ENCODE assay signal across 1 cellular context in genomic region chr3:105387122-105387751, GRCh38.
A peak's percentile ranks its signal among the peaks of the same experiment; 100 is the strongest.
TF ChIP-seq lines count a peak whose summit lies in the region.

No MANE protein-coding gene starts in this region.

TF ChIP-seq in HepG2, 621 proteins besides CTCF, POLR2A, EP300 and RAD21 (continued from another document):
- TF ChIP-seq ZBTB25 (CRISPR knock-in tag; IDR thresholded peaks at IDR 0.05) (peak; percentile 47; the same call in 1 of the 2 replicates), ZBTB3 (CRISPR knock-in tag; IDR thresholded peaks at IDR 0.05; ENCODE audit: borderline replicate concordance, low read depth) (no peak), SIX4 (CRISPR knock-in tag; IDR thresholded peaks at IDR 0.05) (peak; percentile 65), GATAD2A (CRISPR knock-in tag; IDR thresholded peaks at IDR 0.05) (peak; percentile 99), ZBTB2 (CRISPR knock-in tag; IDR thresholded peaks at IDR 0.05; ENCODE audit: low read depth) (0 out of 2 replicates have a peak, but pooled peaks have one; percentile 38), ASH2L (IDR thresholded peaks at IDR 0.05; ENCODE audit: insufficient read length, low read depth, low read length) (peak; percentile 77), KLF6 (CRISPR knock-in tag; IDR thresholded peaks at IDR 0.05) (peak; percentile 78; the same call in 1 of the 2 replicates), ZNF678 (CRISPR knock-in tag; IDR thresholded peaks at IDR 0.05) (no peak), SOX5 (CRISPR knock-in tag; IDR thresholded peaks at IDR 0.05; ENCODE audit: borderline replicate concordance) (peak; percentile 99), SMYD3 (CRISPR knock-in tag; IDR thresholded peaks at IDR 0.05) (peak; percentile 86; the same call in 1 of the 2 replicates), ZNF772 (CRISPR knock-in tag; IDR thresholded peaks at IDR 0.05) (no peak), SALL1 (CRISPR knock-in tag; IDR thresholded peaks at IDR 0.05) (peak; percentile 65; the same call in 1 of the 2 replicates), KMT2B (CRISPR knock-in tag; IDR thresholded peaks at IDR 0.05) (peak; percentile 62; the same call in 1 of the 2 replicates), EZH2 (conservative IDR thresholded peaks at IDR 0.05; ENCODE audit: low read depth, low read length) (no peak), CC2D1A (CRISPR knock-in tag; IDR thresholded peaks at IDR 0.05) (no peak), NR2F1 (CRISPR knock-in tag; IDR thresholded peaks at IDR 0.05) (peak in 1 of 2 experiments; percentile 59; a peak in 2 of 4 replicates), YEATS4 (CRISPR knock-in tag; IDR thresholded peaks at IDR 0.05; ENCODE audit: borderline replicate concordance) (peak; percentile 41; the same call in 1 of the 2 replicates), HOXA5 (CRISPR knock-in tag; IDR thresholded peaks at IDR 0.05) (no peak), ZNF367 (CRISPR knock-in tag; IDR thresholded peaks at IDR 0.05; ENCODE audit: borderline replicate concordance) (no peak), ZNF777 (CRISPR knock-in tag; IDR thresholded peaks at IDR 0.05) (no peak), ZNF350 (CRISPR knock-in tag; IDR thresholded peaks at IDR 0.05; ENCODE audit: borderline replicate concordance, low read depth) (no peak), ATF1 (CRISPR knock-in tag; IDR thresholded peaks at IDR 0.05) (peak; percentile 86), SP1 (IDR thresholded peaks at IDR 0.05) (no peak), SP1 (CRISPR knock-in tag; IDR thresholded peaks at IDR 0.05) (no peak), ZNF790 (CRISPR knock-in tag; IDR thresholded peaks at IDR 0.05; ENCODE audit: borderline replicate concordance) (no peak), ZMAT5 (CRISPR knock-in tag; IDR thresholded peaks at IDR 0.05; ENCODE audit: borderline replicate concordance, low read depth) (no peak), HNRNPL (IDR thresholded peaks at IDR 0.05; ENCODE audit: low read depth, low read length) (no peak), ZNF335 (CRISPR knock-in tag; IDR thresholded peaks at IDR 0.05) (no peak), CBX1 (IDR thresholded peaks at IDR 0.05; ENCODE audit: low read depth) (no peak), RELA (CRISPR knock-in tag; IDR thresholded peaks at IDR 0.05) (no peak), FOSL1 (CRISPR knock-in tag; IDR thresholded peaks at IDR 0.05; ENCODE audit: borderline replicate concordance) (0 out of 2 replicates have a peak, but pooled peaks have one; percentile 17), ZBTB46 (CRISPR knock-in tag; IDR thresholded peaks at IDR 0.05; ENCODE audit: borderline replicate concordance) (no peak), GMEB1 (CRISPR knock-in tag; IDR thresholded peaks at IDR 0.05; ENCODE audit: borderline replicate concordance) (peak; percentile 34; the same call in 1 of the 2 replicates), MEF2D (CRISPR knock-in tag; IDR thresholded peaks at IDR 0.05) (peak; percentile 93), CREM (IDR thresholded peaks at IDR 0.05) (peak; percentile 94), CREM (CRISPR knock-in tag; IDR thresholded peaks at IDR 0.05) (no peak), ZNF275 (CRISPR knock-in tag; IDR thresholded peaks at IDR 0.05; ENCODE audit: borderline replicate concordance) (peak; percentile 50; the same call in 1 of the 2 replicates), RARG (CRISPR knock-in tag; IDR thresholded peaks at IDR 0.05; ENCODE audit: low read depth) (no peak), ZMYM4 (CRISPR knock-in tag; IDR thresholded peaks at IDR 0.05) (peak; percentile 72; the same call in 1 of the 2 replicates), ZNF841 (CRISPR knock-in tag; IDR thresholded peaks at IDR 0.05; ENCODE audit: borderline replicate concordance) (0 out of 2 replicates have a peak, but pooled peaks have one; percentile 50), ZNF570 (CRISPR knock-in tag; IDR thresholded peaks at IDR 0.05; ENCODE audit: borderline replicate concordance) (no peak), HMGXB4 (CRISPR knock-in tag; IDR thresholded peaks at IDR 0.05; ENCODE audit: borderline replicate concordance in 1 of 2, low read depth in 1 of 2) (0 out of 4 replicates have a peak, but pooled peaks of 1 of the 2 experiments have one; percentile 35), AGO2 (optimal IDR thresholded peaks at IDR 0.05; ENCODE audit: low read depth, low read length) (no peak), ZBED4 (CRISPR knock-in tag; IDR thresholded peaks at IDR 0.05; ENCODE audit: borderline replicate concordance) (no peak), CHD2 (IDR thresholded peaks at IDR 0.05; ENCODE audit: low read depth, low read length) (no peak), MIXL1 (CRISPR knock-in tag; IDR thresholded peaks at IDR 0.05) (peak; percentile 92), ZNF292 (CRISPR knock-in tag; IDR thresholded peaks at IDR 0.05; ENCODE audit: borderline replicate concordance, low read depth) (no peak), ZNF513 (CRISPR knock-in tag; conservative IDR thresholded peaks at IDR 0.05) (no peak), DMTF1 (CRISPR knock-in tag; IDR thresholded peaks at IDR 0.05) (no peak), GATAD1 (CRISPR knock-in tag; IDR thresholded peaks at IDR 0.05) (peak; percentile 39; the same call in 1 of the 2 replicates)
